In the genomic region with DNA sequence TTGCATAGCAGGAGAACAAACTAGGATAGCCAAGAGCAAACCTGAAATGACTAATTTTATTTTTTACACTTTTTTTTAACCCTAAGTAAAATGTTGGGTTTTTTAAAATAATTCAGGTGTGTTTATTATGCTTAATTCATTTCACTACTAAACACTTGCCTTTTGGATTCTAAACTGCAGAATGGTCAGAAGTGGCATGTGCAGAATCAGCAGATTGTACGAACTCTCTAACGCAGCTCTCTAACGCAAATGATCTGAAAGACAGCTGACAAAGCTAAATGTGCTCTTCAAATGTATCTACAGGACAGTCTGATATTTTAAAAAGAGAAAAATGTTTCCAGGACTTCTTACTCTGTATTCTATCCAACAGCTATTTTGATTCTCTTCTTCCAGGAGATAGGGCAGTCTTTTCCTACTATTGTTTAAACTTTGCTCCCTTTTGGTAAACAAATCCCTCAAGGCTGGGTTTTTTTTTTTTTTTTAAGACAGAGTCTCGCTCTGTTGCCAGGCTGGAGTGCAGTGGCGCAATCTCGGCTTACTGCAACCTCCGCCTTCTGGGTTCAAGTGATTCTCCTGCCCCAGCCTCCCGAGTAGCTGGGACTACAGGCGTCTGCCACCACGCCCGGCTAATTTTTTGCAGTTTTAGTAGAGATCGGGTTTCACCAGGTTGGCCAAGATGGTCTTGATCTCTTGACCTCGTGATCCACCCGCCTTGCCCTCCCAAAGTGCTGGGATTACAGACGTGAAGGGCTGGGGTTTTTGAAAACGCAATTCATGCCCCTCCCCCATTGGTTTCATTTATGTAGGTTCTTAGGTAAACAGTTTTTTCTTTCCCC, we compare ENCODE assay signal across 8 cellular contexts. TPM values are rescaled to one million over a fixed set of nuclear protein-coding genes. Genes with fewer than 3 reads are reported as not detected.
DNase-seq lines count a peak whose midpoint lies in the region; ATAC-seq, FAIRE-seq and TF ChIP-seq lines count a peak whose summit lies in the region.

No MANE protein-coding gene starts in this region.

- intact Hi-C loops in esophagus squamous epithelium (cut with DNase I), result no loop called here

- ATAC-seq in HG03520 (IDR thresholded peaks at IDR 0.05; ENCODE audit: unreplicated experiment) (no peak), HG02884 (IDR thresholded peaks at IDR 0.05; ENCODE audit: unreplicated experiment) (no peak), GM19397 (IDR thresholded peaks at IDR 0.05; ENCODE audit: unreplicated experiment) (no peak)

- TF ChIP-seq POLR2A in esophagus squamous epithelium (IDR thresholded peaks at IDR 0.05) (no peak), GM12891 (IDR thresholded peaks at IDR 0.05; ENCODE audit: low read depth, low read length) (no peak)

- H2AFZ ChIP-seq in SU-DHL-6 (ENCODE audit: low read depth, low read length, severe bottlenecking), result no peak overlapping the region
- peak overlapping the region; percentile 91 for H2AFZ ChIP-seq in parathyroid adenoma

- H3F3A ChIP-seq in SU-DHL-6 (ENCODE audit: insufficient read depth), result peaks cover 12% of the 10 kb centered on the region

- no peaks in the 10 kb centered on the region for H3K36me3 ChIP-seq in SU-DHL-6 (ENCODE audit: low read length)
- H3K36me3 ChIP-seq in esophagus squamous epithelium, result peaks cover 0 to 10% (median 0%) of the 10 kb centered on the region in 3 donors
- H3K36me3 ChIP-seq in parathyroid adenoma (ENCODE audit: control insufficient read depth, insufficient read depth, low read length), result no peaks in the 10 kb centered on the region

- in situ Hi-C loops in G401 (cut with HindIII; ENCODE audit: low sequenced_read_pairs), result no loop called here

- peak overlapping the region; percentile 86 for H3K4me2 ChIP-seq in SU-DHL-6 (ENCODE audit: low read depth, low read length, poor library complexity, severe bottlenecking)
- peak overlapping the region; percentile 92 for H3K4me2 ChIP-seq in parathyroid adenoma (ENCODE audit: low read length)

- H3K27me3 ChIP-seq in SU-DHL-6 (ENCODE audit: low read length), result no peaks in the 10 kb centered on the region
- no peaks in the 10 kb centered on the region for H3K27me3 ChIP-seq in esophagus squamous epithelium
- no peaks in the 10 kb centered on the region for H3K27me3 ChIP-seq in parathyroid adenoma (ENCODE audit: control insufficient read depth, insufficient read depth, low read length)

- no peaks in the 10 kb centered on the region for H3K9me2 ChIP-seq in SU-DHL-6 (replicated peaks; ENCODE audit: insufficient read depth, low read length)

- H3K4me1 ChIP-seq in esophagus squamous epithelium (peaks cover 26 to 74% (median 41%) of the 10 kb centered on the region in 3 donors), parathyroid adenoma (peaks cover 23% of the 10 kb centered on the region)

- H3K79me2 ChIP-seq in SU-DHL-6 (ENCODE audit: insufficient read depth, low read length), result peaks cover 31% of the 10 kb centered on the region
- peaks cover 14% of the 10 kb centered on the region for H3K79me2 ChIP-seq in parathyroid adenoma

- TF ChIP-seq CTCF in SU-DHL-6 (IDR thresholded peaks at IDR 0.05; ENCODE audit: insufficient read depth, low read length, poor library complexity, severe bottlenecking) (no peak), esophagus squamous epithelium (IDR thresholded peaks at IDR 0.05) (no peak), parathyroid adenoma (IDR thresholded peaks at IDR 0.05) (no peak)

- no peaks in the 10 kb centered on the region; the same call in 1 of the 2 replicates for H4K20me1 ChIP-seq in SU-DHL-6 (ENCODE audit: low read depth, low read length)

- no peak for FAIRE-seq in GM12891 (lab: Jason Lieb, UNC)

- WGBS in esophagus squamous epithelium, 2 donors, result 9 to 15% methylated on average over 15 to 16 of the region's 16 CpGs

- H3K27ac ChIP-seq in SU-DHL-6 (ENCODE audit: low read depth, low read length) (no peak overlapping the region), esophagus squamous epithelium (peak overlapping the region; percentile 95 to 100 (median 100)), parathyroid adenoma (peak overlapping the region; percentile 97)

- H3K4me3 ChIP-seq in SU-DHL-6 (ENCODE audit: insufficient read depth, low read length, poor library complexity, severe bottlenecking) (peak overlapping the region; percentile 94), esophagus squamous epithelium (peak overlapping the region; percentile 75 to 96 (median 94)), parathyroid adenoma (ENCODE audit: low read depth, low read length) (peak overlapping the region; percentile 72)

- H3K9me3 ChIP-seq in SU-DHL-6 (ENCODE audit: insufficient read depth, low read length) (no peaks in the 10 kb centered on the region), esophagus squamous epithelium (no peaks in the 10 kb centered on the region), parathyroid adenoma (ENCODE audit: control insufficient read depth, low read length) (no peaks in the 10 kb centered on the region)

- DNase-seq in G401 (ENCODE audit: low spot score) (peak; percentile 56), esophagus squamous epithelium (lab: John Stamatoyannopoulos, UW) (no peak), GM12891 (ENCODE audit: insufficient read length, low spot score) (no peak)

- H3K9ac ChIP-seq in SU-DHL-6 (ENCODE audit: low read length), result peak overlapping the region; percentile 70
- no peak overlapping the region for H3K9ac ChIP-seq in parathyroid adenoma

TF ChIP-seq in GM12891, 5 proteins besides CTCF, POLR2A, EP300 and RAD21:
- TF ChIP-seq PAX5 (IDR thresholded peaks at IDR 0.05; ENCODE audit: insufficient read depth, low read length, severe bottlenecking) (no peak), POLR2AphosphoS5 (IDR thresholded peaks at IDR 0.05; ENCODE audit: low read depth, low read length) (no peak), SPI1 (IDR thresholded peaks at IDR 0.05; ENCODE audit: low read depth, low read length) (no peak)
TF ChIP-seq in GM12891: peak in this region for 0.

RNA-seq across cellular contexts. Expression of a gene that starts 1.3 kb away (rescaled TPM):
- 2.7 and 7.4 TPM in 2 replicates for total RNA-seq in G401 (2014; rRNA removed; shearing (Covaris generic))
- 10 to 100 TPM; 23.1 to 36.4 (median 29.5) TPM for total RNA-seq in esophagus squamous epithelium
- 5.6 TPM for polyA plus RNA-seq in GM12891 (2012; ENCODE audit: low read depth, missing spikeins)

RNA-seq across cellular contexts. Expression of a gene that starts 1.7 kb away (rescaled TPM):
- 10.0 and 14.0 TPM in 2 replicates for total RNA-seq in G401 (2014; rRNA removed; shearing (Covaris generic))
- total RNA-seq in esophagus squamous epithelium, result 100 to 1,000 TPM in 2 of 4 donors, 10 to 100 TPM in 2; 70.1 to 100 (median 86.0) TPM
- polyA plus RNA-seq in GM12891 (2012; ENCODE audit: low read depth, missing spikeins), result 37.2 TPM

RNA-seq across cellular contexts. Expression of a gene that starts 58.6 kb away (rescaled TPM):
- 27.7 and 60.4 TPM in 2 replicates for total RNA-seq in G401 (2014; rRNA removed; shearing (Covaris generic))
- 10 to 100 TPM; 16.0 to 28.4 (median 23.8) TPM for total RNA-seq in esophagus squamous epithelium
- polyA plus RNA-seq in GM12891 (2012; ENCODE audit: low read depth, missing spikeins), result 3.5 TPM
